ENCODE assay signal across 8 cellular contexts in the genomic region with DNA sequence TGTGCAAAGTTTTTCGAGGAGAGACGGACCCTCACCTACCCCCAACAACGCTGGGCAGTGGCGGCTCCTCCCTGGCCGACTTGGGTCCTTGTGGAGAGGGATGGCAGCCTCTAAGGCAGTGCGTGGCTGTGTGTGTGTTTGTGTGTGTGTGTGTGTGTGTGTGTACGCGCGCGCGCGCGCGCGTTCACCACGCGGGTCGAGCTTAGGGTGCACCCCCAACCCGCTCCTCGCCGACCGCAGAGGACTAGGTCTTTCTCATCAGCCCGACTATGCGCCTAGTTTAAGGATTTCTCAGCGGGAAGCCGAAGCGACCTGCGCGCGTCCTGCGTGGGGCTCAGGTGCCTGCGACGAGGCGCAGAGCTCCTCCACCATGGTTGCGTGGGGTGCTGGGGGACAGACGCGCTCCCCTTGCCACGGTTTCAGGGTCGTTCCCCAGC. TPM values are rescaled to one million over a fixed set of nuclear protein-coding genes. Genes with fewer than 3 reads are reported as not detected.
DNase-seq lines count a peak whose midpoint lies in the region; ATAC-seq and TF ChIP-seq lines count a peak whose summit lies in the region.

No MANE protein-coding gene starts in this region.

- no peaks in the 10 kb centered on the region; the same call in 1 of the 2 replicates for H3K9me3 ChIP-seq in BLaER1
- no peaks in the 10 kb centered on the region for H3K9me3 ChIP-seq in tibial nerve

- H3K4me2 ChIP-seq in BLaER1 (peak overlapping the region; percentile 96), KMS-11 (no peak overlapping the region)

- H3K4me1 ChIP-seq in BLaER1 (peaks cover 30% of the 10 kb centered on the region), KMS-11 (ENCODE audit: low read depth, poor library complexity, severe bottlenecking) (no peaks in the 10 kb centered on the region), tibial nerve (peaks cover 0 to 43% (median 28%) of the 10 kb centered on the region in 4 donors)

- TF ChIP-seq POLR2A in tibial nerve (IDR thresholded peaks at IDR 0.05): no peak

- H4K20me1 ChIP-seq in BLaER1: peaks cover 19% of the 10 kb centered on the region; the same call in 1 of the 2 replicates
- no peaks in the 10 kb centered on the region for H4K20me1 ChIP-seq in KMS-11 (ENCODE audit: insufficient read depth)

- no peak for ATAC-seq in GM21825 (IDR thresholded peaks at IDR 0.05; ENCODE audit: unreplicated experiment)
- ATAC-seq in HG02970 (IDR thresholded peaks at IDR 0.05; ENCODE audit: low FRiP score, unreplicated experiment): no peak

- H3K36me3 ChIP-seq in BLaER1 (no peaks in the 10 kb centered on the region), KMS-11 (ENCODE audit: insufficient read depth) (no peaks in the 10 kb centered on the region), tibial nerve (no peaks in the 10 kb centered on the region)

- DNase-seq in choroid plexus epithelial cell (ENCODE audit: low read depth): peak; percentile 23
- DNase-seq in lung microvascular endothelial cell (ENCODE audit: low read depth in 2 of 2): peak; percentile 41
- DNase-seq in tibial nerve (ENCODE audit: low spot score in 2 of 2): no peak
- no peak for DNase-seq in UCSD-AML1 (lab: John Stamatoyannopoulos, UW; ENCODE audit: unreplicated experiment)

- H3K27ac ChIP-seq in BLaER1 (no peak overlapping the region), KMS-11 (no peak overlapping the region), tibial nerve (peak overlapping the region; percentile 80 to 97 (median 90))

- peak overlapping the region; percentile 20; the same call in 1 of the 2 replicates for H2AFZ ChIP-seq in KMS-11 (ENCODE audit: low read depth)

- TF ChIP-seq CTCF in KMS-11 (conservative IDR thresholded peaks at IDR 0.05; ENCODE audit: low read depth, low read length) (no peak), choroid plexus epithelial cell (conservative IDR thresholded peaks at IDR 0.05; ENCODE audit: low read depth, low read length) (no peak), tibial nerve (IDR thresholded peaks at IDR 0.05) (no peak)

- H3K4me3 ChIP-seq in BLaER1 (peak overlapping the region; percentile 70), KMS-11 (IDR thresholded peaks at IDR 0.05; ENCODE audit: insufficient read depth, low read depth, low read length) (no peak overlapping the region), choroid plexus epithelial cell (ENCODE audit: low read depth, low read length) (peak overlapping the region; percentile 72), tibial nerve (peak overlapping the region; percentile 57 to 85 (median 76))

- H3K27me3 ChIP-seq in BLaER1 (peaks cover 69% of the 10 kb centered on the region), KMS-11 (ENCODE audit: insufficient read depth, low read depth) (no peaks in the 10 kb centered on the region), tibial nerve (no peaks in the 10 kb centered on the region)

- WGBS in tibial nerve, 2 donors: 0 to 1% methylated on average over 31 to 36 of the region's 39 CpGs

- H3K9ac ChIP-seq in BLaER1 (no peak overlapping the region), KMS-11 (no peak overlapping the region)

- H3K79me2 ChIP-seq in KMS-11 (ENCODE audit: insufficient read depth, low read depth): no peaks in the 10 kb centered on the region

- TF ChIP-seq EP300 in tibial nerve (IDR thresholded peaks at IDR 0.05): no peak

RNA-seq across cellular contexts. Expression of a gene that starts 0.9 kb away (rescaled TPM):
- total RNA-seq in lung microvascular endothelial cell (5.7 and 6.7 TPM in 2 replicates), tibial nerve (100 to 1,000 TPM in 3 of 4 donors, 10 to 100 TPM in 1; 51.8 to 108 (median 105) TPM)

Comparison
In these comparisons a context has a peak if more than half of its experiments do, and no peak if none do; other contexts are left out.
1. H3K27ac ChIP-seq: peak in tibial nerve (4 of 4); none in BLaER1 (single experiment) and KMS-11 (single experiment).
2. DNase-seq: peak in choroid plexus epithelial cell (single experiment) and lung microvascular endothelial cell (2 of 2); none in tibial nerve (0 of 2) and UCSD-AML1 (single experiment).